ENCODE assay signal across 8 cellular contexts in genomic region chr17:78922876-78923498, GRCh38. TPM values are rescaled to one million over a fixed set of nuclear protein-coding genes. Genes with fewer than 3 reads are reported as not detected.
DNase-seq lines count a peak whose midpoint lies in the region; ATAC-seq and TF ChIP-seq lines count a peak whose summit lies in the region.

No MANE protein-coding gene starts in this region.

- no peak overlapping the region for H3K4me2 ChIP-seq in neural cell (ENCODE audit: low read length)

- H3K4me3 ChIP-seq in NB4 (ENCODE audit: low read depth, low read length) = peak overlapping the region; percentile 17
- H3K4me3 ChIP-seq in dorsolateral prefrontal cortex = peak overlapping the region in 50 of 59 donors; percentile 1 to 82 (median 71)
- H3K4me3 ChIP-seq in neural cell (ENCODE audit: low read length) = peak overlapping the region; percentile 91

- TF ChIP-seq EP300 in neural cell (conservative IDR thresholded peaks at IDR 0.05; ENCODE audit: poor library complexity, severe bottlenecking) = no peak

- H3K79me2 ChIP-seq in neural cell (replicated peaks; ENCODE audit: insufficient read depth, low read length) = peaks cover 65% of the 10 kb centered on the region

- H2AFZ ChIP-seq in neural cell (ENCODE audit: low read depth, low read length) = no peak overlapping the region

- no peaks in the 10 kb centered on the region for H3K27me3 ChIP-seq in dorsolateral prefrontal cortex
- H3K27me3 ChIP-seq in neural cell (ENCODE audit: insufficient read depth, low read depth, low read length) = no peaks in the 10 kb centered on the region

- TF ChIP-seq CTCF in NB4 (IDR thresholded peaks at IDR 0.05; ENCODE audit: low read depth, low read length) (no peak), dorsolateral prefrontal cortex (IDR thresholded peaks at IDR 0.05 in 54 of 56, conservative IDR thresholded peaks at IDR 0.05 in 2 of 56; ENCODE audit: low read depth in 1 of 56, partially characterized antibody in 56 of 56) (no peak), neural cell (IDR thresholded peaks at IDR 0.05; ENCODE audit: poor library complexity, severe bottlenecking) (no peak), GM20000 (IDR thresholded peaks at IDR 0.05; ENCODE audit: extremely low read depth, missing control alignments) (no peak)

- TF ChIP-seq POLR2A in NB4 (IDR thresholded peaks at IDR 0.05; ENCODE audit: extremely low read depth, insufficient read length) = no peak

- no peaks in the 10 kb centered on the region for H3K9me3 ChIP-seq in neural cell (ENCODE audit: low read length)

- peak overlapping the region; percentile 76 for H3K9ac ChIP-seq in neural cell (ENCODE audit: low read length)

- DNase-seq in AML-193 (lab: John Stamatoyannopoulos, UW) = peak; percentile 59 to 68
- DNase-seq in NB4 (ENCODE audit: low read depth) = peak; percentile 72
- no peak for DNase-seq in dorsolateral prefrontal cortex
- DNase-seq in GM20000 (ENCODE audit: low spot score) = no peak
- DNase-seq in effector CD4-positive, alpha-beta T cell = no peak
- no peak for DNase-seq in activated CD4-positive, alpha-beta T cell treated with anti-CD3 and anti-CD28 coated beads, Interleukin-2, amount 50 U/mL, for 48 hours

- H4K20me1 ChIP-seq in neural cell (ENCODE audit: insufficient read depth) = no peaks in the 10 kb centered on the region

- H3K27ac ChIP-seq in dorsolateral prefrontal cortex (peak overlapping the region in 56 of 59 donors; percentile 57 to 99 (median 87)), neural cell (ENCODE audit: low read length) (peak overlapping the region; percentile 20)

- no peak for ATAC-seq in GM18907 (IDR thresholded peaks at IDR 0.05; ENCODE audit: unreplicated experiment)

- intact Hi-C loops in dorsolateral prefrontal cortex (cut with DNase I) = loop anchor here (5.0 to 10.0 kb wide), 4 partner anchors 41 to 58 kb away; no protein-coding TSS in a partner anchor

- H3K36me3 ChIP-seq in neural cell (ENCODE audit: insufficient read depth, low read length) = no peaks in the 10 kb centered on the region

- no peak for TF ChIP-seq RAD21 in neural cell (conservative IDR thresholded peaks at IDR 0.05)

- no peaks in the 10 kb centered on the region for H3K9me2 ChIP-seq in neural cell (ENCODE audit: insufficient read depth, low read length)

- no peaks in the 10 kb centered on the region for H3F3A ChIP-seq in neural cell (ENCODE audit: insufficient read depth, low read length, poor library complexity, severe bottlenecking)

TF ChIP-seq in neural cell, 6 proteins besides CTCF, POLR2A, EP300 and RAD21:
- TF ChIP-seq POLR2AphosphoS5 (IDR thresholded peaks at IDR 0.05) (no peak), REST (IDR thresholded peaks at IDR 0.05; ENCODE audit: borderline replicate concordance) (no peak), SMC3 (conservative IDR thresholded peaks at IDR 0.05; ENCODE audit: poor library complexity) (no peak)

RNA-seq across cellular contexts. Expression of gene TIMP2, which starts 2.2 kb away (rescaled TPM):
- total RNA-seq in dorsolateral prefrontal cortex = 100 to 1,000 TPM in 119 of 120 experiments, 10 to 100 TPM in 1; 97.8 to 275 (median 166) TPM
- 25.6 and 26.7 TPM in 2 replicates for polyA plus RNA-seq in neural cell
- polyA minus RNA-seq in neural cell = 31.7 and 44.1 TPM in 2 replicates

RNA-seq across cellular contexts. Expression of gene CEP295NL, which starts 20.0 kb away (rescaled TPM):
- total RNA-seq in dorsolateral prefrontal cortex = 10 to 100 TPM in 17 of 120 experiments, 1 to 10 TPM in 103; 2.1 to 18.2 (median 6.7) TPM
- polyA plus RNA-seq in neural cell = not detected in 2 replicates
- polyA minus RNA-seq in neural cell = 0.97 and 2.5 TPM in 2 replicates

RNA-seq across cellular contexts. Expression of gene LGALS3BP, which starts 56.7 kb away (rescaled TPM):
- total RNA-seq in dorsolateral prefrontal cortex = 100 to 1,000 TPM in 25 of 120 experiments, 10 to 100 TPM in 95; 31.2 to 256 (median 75.8) TPM
- 5.4 and 14.7 TPM in 2 replicates for polyA plus RNA-seq in neural cell
- 6.6 and 7.5 TPM in 2 replicates for polyA minus RNA-seq in neural cell

Comparison
In these comparisons a context has a peak if more than half of its experiments do, and no peak if none do; other contexts are left out.
1. DNase-seq: peak in AML-193 (2 of 2) and NB4 (single experiment); none in dorsolateral prefrontal cortex (0 of 10), GM20000 (single experiment), effector CD4-positive, alpha-beta T cell (single experiment) and activated CD4-positive, alpha-beta T cell treated with anti-CD3 and anti-CD28 coated beads, Interleukin-2, amount 50 U/mL, for 48 hours (0 of 2).
2. H3K4me3 ChIP-seq: peak in every context shown above with its lines; median percentile 91 in neural cell; 71 in dorsolateral prefrontal cortex; 17 in NB4.